24 cellular contexts compared by ENCODE assay signal in the genomic region with DNA sequence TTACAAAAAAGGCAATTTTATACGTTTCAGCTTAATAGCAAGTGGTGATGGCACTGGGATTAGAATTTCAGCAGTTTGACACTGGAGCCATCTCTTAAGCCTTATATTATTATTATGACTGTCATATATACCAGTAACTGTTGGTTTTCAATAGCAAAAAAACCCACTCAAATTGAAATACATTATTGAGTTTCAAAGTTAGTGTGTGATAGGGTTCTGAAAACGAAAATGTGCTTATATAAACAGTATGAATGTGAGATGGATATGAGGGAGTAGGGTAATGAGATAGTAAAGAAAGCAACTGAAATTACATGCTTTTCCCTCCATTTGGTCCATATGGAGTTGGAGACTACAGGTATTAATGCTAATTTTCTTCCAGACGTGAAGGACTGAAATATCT.
DNase-seq lines count a peak whose midpoint lies in the region; ATAC-seq, FAIRE-seq and TF ChIP-seq lines count a peak whose summit lies in the region.
"Had no signal": no experiment of that assay in that cellular context is flagged by ENCODE, and none has a peak within 500 bp of the region (broad histone marks: within the 10 kb centered on the region; RNA-seq: fewer than 3 reads in every experiment).

No MANE protein-coding gene starts in this region.

- H3K27ac ChIP-seq in A549: no peak overlapping the region
- H3K27ac ChIP-seq in caudate nucleus (ENCODE audit: low read depth, low read length): peak overlapping the region; percentile 58
- H3K27ac ChIP-seq in tibial nerve: peak overlapping the region; percentile 32 to 86 (median 60)
- H3K27ac ChIP-seq: 22Rv1, BLaER1 had no signal

- no peak for TF ChIP-seq EP300 in A549 (IDR thresholded peaks at IDR 0.05)
- TF ChIP-seq EP300 in tibial nerve (IDR thresholded peaks at IDR 0.05): no peak

- no peaks in the 10 kb centered on the region for H3K36me3 ChIP-seq in tibial nerve
- H3K36me3 ChIP-seq: BE2C, BLaER1 had no signal

- CTCF ChIA-PET in A549 (lab: Yijun Ruan, JAX): interaction anchor here (0.6 to 1.1 kb wide), 4 partner anchors 10 to 51 kb away, joined by 3 to 5 read pairs (median 3); no protein-coding TSS in a partner anchor

- no peaks in the 10 kb centered on the region for H3K27me3 ChIP-seq in tibial nerve
- H3K27me3 ChIP-seq: BE2C, BLaER1 had no signal

- WGBS in A549 (ENCODE audit: missing lambda C conversion rate): 58% methylated on average over 3 of the region's 3 CpGs
- WGBS in tibial nerve, 2 donors: 53 to 57% methylated on average over 3 of the region's 3 CpGs

- H3K4me3 ChIP-seq in A549: no peak overlapping the region
- H3K4me3 ChIP-seq in tibial nerve: no peak overlapping the region
- H3K4me3 ChIP-seq: BLaER1, GM12878 had no signal

- peak; percentile 7 for FAIRE-seq in A549 (lab: Jason Lieb, UNC)
- FAIRE-seq: GM12878, GM12892, GM18507, GM19239 had no signal

- H3K9me3 ChIP-seq in A549 (no peaks in the 10 kb centered on the region), tibial nerve (peaks cover 0 to 5% (median 0%) of the 10 kb centered on the region in 4 donors)
- H3K9me3 ChIP-seq: BE2C, BLaER1 had no signal

- TF ChIP-seq POLR2A in A549 (IDR thresholded peaks at IDR 0.05; ENCODE audit: low read length) (no peak), tibial nerve (IDR thresholded peaks at IDR 0.05) (no peak)

- no peak for DNase-seq in A549 (ENCODE audit: low read depth in 1 of 2, low spot score in 1 of 2)
- no peak for DNase-seq in caudate nucleus (lab: John Stamatoyannopoulos, UW)
- DNase-seq in tibial nerve (ENCODE audit: low spot score in 2 of 2): no peak
- DNase-seq in activated CD4-positive, CD25-positive, alpha-beta regulatory T cell treated with anti-CD3 and anti-CD28 coated beads, Interleukin-2, amount 50 U/mL, for 72 hours: no peak
- DNase-seq: ACHN; BE2C; CD4-positive, alpha-beta memory T cell; CD4-positive, CD25-positive, alpha-beta regulatory T cell; CD8-positive, alpha-beta memory T cell; COR-L47; DMS 273 treated with DMSO at 0.1 percent for 48 hours; DMS153; DMS53; DMS79; DND-41; EL; GDM1 had no signal

- POLR2A ChIA-PET in A549 (lab: Yijun Ruan, JAX): no interaction called here

- no peaks in the 10 kb centered on the region for H3K4me1 ChIP-seq in A549
- H3K4me1 ChIP-seq in tibial nerve: peaks cover 0 to 22% (median 12%) of the 10 kb centered on the region in 4 donors
- H3K4me1 ChIP-seq: BE2C, BLaER1 had no signal

- H3K4me2 ChIP-seq in A549: no peak overlapping the region
- H3K4me2 ChIP-seq: BLaER1 had no signal

- ATAC-seq in A549 (no peak), GM18858 (IDR thresholded peaks at IDR 0.05; ENCODE audit: unreplicated experiment) (no peak)
- ATAC-seq: GM12878 had no signal

- TF ChIP-seq CTCF in A549 (IDR thresholded peaks at IDR 0.05): no peak
- no peak for TF ChIP-seq CTCF in tibial nerve (IDR thresholded peaks at IDR 0.05)

- TF ChIP-seq RAD21 in A549 (conservative IDR thresholded peaks at IDR 0.05 in 1 of 2, IDR thresholded peaks at IDR 0.05 in 1 of 2): no peak

TF ChIP-seq in A549, 52 proteins besides CTCF, POLR2A, EP300 and RAD21:
- TF ChIP-seq CEBPB (IDR thresholded peaks at IDR 0.05): no peak
- TF ChIP-seq EHMT2 (IDR thresholded peaks at IDR 0.05; ENCODE audit: low read depth): no peak
- TF ChIP-seq RNF2 (IDR thresholded peaks at IDR 0.05; ENCODE audit: borderline replicate concordance, low read depth): no peak
- TF ChIP-seq HOXA7 (CRISPR knock-in tag; IDR thresholded peaks at IDR 0.05): no peak
- TF ChIP-seq RCOR1 (IDR thresholded peaks at IDR 0.05; ENCODE audit: low read depth, low read length): no peak
- TF ChIP-seq CHD4 (IDR thresholded peaks at IDR 0.05; ENCODE audit: borderline replicate concordance): no peak
- no peak for TF ChIP-seq MYC (IDR thresholded peaks at IDR 0.05; ENCODE audit: borderline replicate concordance, low read length)
- TF ChIP-seq SMC3 (IDR thresholded peaks at IDR 0.05): no peak
- TF ChIP-seq, protein P1, sequence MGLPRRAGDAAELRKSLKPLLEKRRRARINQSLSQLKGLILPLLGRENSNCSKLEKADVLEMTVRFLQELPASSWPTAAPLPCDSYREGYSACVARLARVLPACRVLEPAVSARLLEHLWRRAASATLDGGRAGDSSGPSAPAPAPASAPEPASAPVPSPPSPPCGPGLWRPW (IDR thresholded peaks at IDR 0.05): no peak
- no peak for TF ChIP-seq BHLHE40 (IDR thresholded peaks at IDR 0.05; ENCODE audit: low read depth, low read length)
- no peak for TF ChIP-seq HEYL (CRISPR knock-in tag; IDR thresholded peaks at IDR 0.05)
- TF ChIP-seq, protein P2, sequence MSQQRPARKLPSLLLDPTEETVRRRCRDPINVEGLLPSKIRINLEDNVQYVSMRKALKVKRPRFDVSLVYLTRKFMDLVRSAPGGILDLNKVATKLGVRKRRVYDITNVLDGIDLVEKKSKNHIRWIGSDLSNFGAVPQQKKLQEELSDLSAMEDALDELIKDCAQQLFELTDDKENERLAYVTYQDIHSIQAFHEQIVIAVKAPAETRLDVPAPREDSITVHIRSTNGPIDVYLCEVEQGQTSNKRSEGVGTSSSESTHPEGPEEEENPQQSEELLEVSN (IDR thresholded peaks at IDR 0.05; ENCODE audit: borderline replicate concordance, low read depth): no peak
- TF ChIP-seq GATA3 (IDR thresholded peaks at IDR 0.05; ENCODE audit: borderline replicate concordance): no peak
- no peak for TF ChIP-seq HOXB5 (CRISPR knock-in tag; IDR thresholded peaks at IDR 0.05)
- no peak for TF ChIP-seq MAZ (IDR thresholded peaks at IDR 0.05; ENCODE audit: borderline replicate concordance, low read depth, low read length)
- TF ChIP-seq EHF (CRISPR knock-in tag; IDR thresholded peaks at IDR 0.05): no peak
- TF ChIP-seq, protein P3, sequence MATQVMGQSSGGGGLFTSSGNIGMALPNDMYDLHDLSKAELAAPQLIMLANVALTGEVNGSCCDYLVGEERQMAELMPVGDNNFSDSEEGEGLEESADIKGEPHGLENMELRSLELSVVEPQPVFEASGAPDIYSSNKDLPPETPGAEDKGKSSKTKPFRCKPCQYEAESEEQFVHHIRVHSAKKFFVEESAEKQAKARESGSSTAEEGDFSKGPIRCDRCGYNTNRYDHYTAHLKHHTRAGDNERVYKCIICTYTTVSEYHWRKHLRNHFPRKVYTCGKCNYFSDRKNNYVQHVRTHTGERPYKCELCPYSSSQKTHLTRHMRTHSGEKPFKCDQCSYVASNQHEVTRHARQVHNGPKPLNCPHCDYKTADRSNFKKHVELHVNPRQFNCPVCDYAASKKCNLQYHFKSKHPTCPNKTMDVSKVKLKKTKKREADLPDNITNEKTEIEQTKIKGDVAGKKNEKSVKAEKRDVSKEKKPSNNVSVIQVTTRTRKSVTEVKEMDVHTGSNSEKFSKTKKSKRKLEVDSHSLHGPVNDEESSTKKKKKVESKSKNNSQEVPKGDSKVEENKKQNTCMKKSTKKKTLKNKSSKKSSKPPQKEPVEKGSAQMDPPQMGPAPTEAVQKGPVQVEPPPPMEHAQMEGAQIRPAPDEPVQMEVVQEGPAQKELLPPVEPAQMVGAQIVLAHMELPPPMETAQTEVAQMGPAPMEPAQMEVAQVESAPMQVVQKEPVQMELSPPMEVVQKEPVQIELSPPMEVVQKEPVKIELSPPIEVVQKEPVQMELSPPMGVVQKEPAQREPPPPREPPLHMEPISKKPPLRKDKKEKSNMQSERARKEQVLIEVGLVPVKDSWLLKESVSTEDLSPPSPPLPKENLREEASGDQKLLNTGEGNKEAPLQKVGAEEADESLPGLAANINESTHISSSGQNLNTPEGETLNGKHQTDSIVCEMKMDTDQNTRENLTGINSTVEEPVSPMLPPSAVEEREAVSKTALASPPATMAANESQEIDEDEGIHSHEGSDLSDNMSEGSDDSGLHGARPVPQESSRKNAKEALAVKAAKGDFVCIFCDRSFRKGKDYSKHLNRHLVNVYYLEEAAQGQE (IDR thresholded peaks at IDR 0.05): no peak

Comparison
In these comparisons a context has a peak if more than half of its experiments do, and no peak if none do; other contexts are left out.
1. H3K27ac ChIP-seq: peak in caudate nucleus (single experiment) and tibial nerve (4 of 4); none in A549 (0 of 2).